ENCODE assay signal across 9 cellular contexts in the genomic region with DNA sequence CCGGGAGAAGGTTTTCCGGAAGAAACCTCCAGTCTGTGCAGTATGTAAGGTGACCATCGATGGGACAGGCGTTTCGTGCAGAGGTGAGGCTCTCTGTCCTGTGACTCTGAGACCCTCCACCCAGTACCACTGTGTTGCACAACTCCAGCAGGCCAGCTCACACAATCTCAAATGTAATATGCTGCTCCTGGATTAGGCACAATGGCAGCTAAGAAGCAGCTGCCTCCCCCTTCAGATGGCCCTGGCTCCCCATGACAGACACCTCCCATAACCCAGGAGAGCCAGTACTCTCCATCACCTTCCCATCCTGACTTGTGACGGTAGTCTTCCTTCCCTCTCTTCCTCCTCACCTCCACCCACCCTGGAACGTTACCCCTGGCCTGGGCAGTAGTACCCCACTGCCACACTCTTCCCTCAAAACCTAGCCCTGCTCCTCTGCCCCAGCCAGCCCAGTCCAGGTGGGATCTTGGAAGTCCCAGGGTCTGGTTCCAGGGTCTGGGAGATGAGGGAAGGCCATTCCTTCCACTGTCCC. TPM values are rescaled to one million over a fixed set of nuclear protein-coding genes. Genes with fewer than 3 reads are reported as not detected.
DNase-seq lines count a peak whose midpoint lies in the region; ATAC-seq, FAIRE-seq and TF ChIP-seq lines count a peak whose summit lies in the region.
"Had no signal": no experiment of that assay in that cellular context is flagged by ENCODE, and none has a peak within 500 bp of the region (broad histone marks: within the 10 kb centered on the region; RNA-seq: fewer than 3 reads in every experiment).

No MANE protein-coding gene starts in this region.

- no peak for ATAC-seq in Panc1

- H3K18ac ChIP-seq in H1 (ENCODE audit: extremely low read depth, low read length): no peak overlapping the region

- H3K4me2 ChIP-seq in H1 (ENCODE audit: insufficient read depth in 1 of 2, low read depth in 2 of 2, low read length in 2 of 2): no peak overlapping the region; a peak in 1 of 4 replicates

- no peaks in the 10 kb centered on the region for H3K9me3 ChIP-seq in Panc1 (ENCODE audit: control insufficient read depth, insufficient read depth, low read depth, low read length)
- H3K9me3 ChIP-seq in H1 (ENCODE audit: insufficient read depth in 2 of 2, low read depth in 1 of 2, low read length in 1 of 2): no peaks in the 10 kb centered on the region
- H3K9me3 ChIP-seq in mucosa of stomach (ENCODE audit: control insufficient read depth, low read length): no peaks in the 10 kb centered on the region
- H3K9me3 ChIP-seq in transverse colon: no peaks in the 10 kb centered on the region

- H4K91ac ChIP-seq in H1 (replicated peaks; ENCODE audit: insufficient read length, low read length): no peak overlapping the region

- TF ChIP-seq POLR2A in H1 (IDR thresholded peaks at IDR 0.05; ENCODE audit: control extremely low read depth in 1 of 2, low read depth in 2 of 2, low read length in 2 of 2) (no peak), transverse colon (IDR thresholded peaks at IDR 0.05) (no peak)

- TSS peak; percentile 69 for BruUV-seq in Panc1 (replicated peaks; lab: Mats Ljungman, UMichigan)

- no peak overlapping the region for H2BK5ac ChIP-seq in H1 (ENCODE audit: low read depth, low read length)

- H3K4ac ChIP-seq in H1 (replicated peaks; ENCODE audit: insufficient read length, low read depth, low read length): no peak overlapping the region

- H3K27ac ChIP-seq in Panc1 (ENCODE audit: low read length) (peak overlapping the region; percentile 93), H1 (ENCODE audit: low read depth, low read length) (no peak overlapping the region), transverse colon (peak overlapping the region; percentile 89 to 98 (median 96))
- H3K27ac ChIP-seq: SK-N-MC had no signal

- H3K56ac ChIP-seq in H1 (replicated peaks; ENCODE audit: insufficient read length, low read depth, low read length): no peak overlapping the region

- H3K79me1 ChIP-seq in H1 (ENCODE audit: low read depth, low read length): peaks cover 10% of the 10 kb centered on the region; the same call in 1 of the 2 replicates

- no peak overlapping the region for H2AFZ ChIP-seq in H1 (ENCODE audit: low read length)

- no peak overlapping the region for H2BK15ac ChIP-seq in H1 (ENCODE audit: low read length)

- no peak for TF ChIP-seq RAD21 in H1 (IDR thresholded peaks at IDR 0.05 in 1 of 2, conservative IDR thresholded peaks at IDR 0.05 in 1 of 2; ENCODE audit: low read depth in 2 of 2, low read length in 2 of 2)

- intact Hi-C loops in Panc1 (cut with micrococcal nuclease; ENCODE audit: unreplicated experiment) (no loop called here), transverse colon (cut with DNase I; ENCODE audit: low total_unique reads) (no loop called here)

- TF ChIP-seq EP300 in H1 (IDR thresholded peaks at IDR 0.05; ENCODE audit: borderline replicate concordance in 1 of 2, low read depth in 2 of 2, low read length in 2 of 2) (no peak), transverse colon (IDR thresholded peaks at IDR 0.05; ENCODE audit: low read depth) (no peak)

- H3K79me2 ChIP-seq in H1 (ENCODE audit: control insufficient read depth in 1 of 2, insufficient read depth in 2 of 2, low read length in 2 of 2): no peaks in the 10 kb centered on the region

- H2BK12ac ChIP-seq in H1 (ENCODE audit: low read depth, low read length): peak overlapping the region; percentile 33; the same call in 1 of the 2 replicates

- DNase-seq in Panc1 (ENCODE audit: low read depth, low spot score) (no peak), H1 (ENCODE audit: low read depth in 1 of 2, low spot score in 2 of 2) (no peak), transverse colon (no peak), T-helper 2 cell (no peak), C1 segment of cervical spinal cord (lab: John Stamatoyannopoulos, UW) (no peak)
- no peak for DNase-seq in stimulated activated CD4-positive, alpha-beta T cell treated with anti-CD3 and anti-CD28 coated beads, Interleukin-4, amount 100 ng/mL, for 4 hours

- H4K5ac ChIP-seq in H1 (ENCODE audit: insufficient read length, low read depth, low read length): no peak overlapping the region

- no peak overlapping the region; the same call in 1 of the 2 replicates for H2AK5ac ChIP-seq in H1 (ENCODE audit: low read depth, low read length)

- H4K8ac ChIP-seq in H1 (ENCODE audit: extremely low read depth, insufficient read depth, low read length): no peak overlapping the region; the same call in 1 of the 2 replicates

- H3K4me1 ChIP-seq in Panc1 (ENCODE audit: control insufficient read depth, insufficient read depth, low read length): peaks cover 61% of the 10 kb centered on the region
- peaks cover 18 to 48% (median 38%) of the 10 kb centered on the region in 4 experiments for H3K4me1 ChIP-seq in H1 (replicated peaks in 1 of 4; ENCODE audit: control insufficient read depth in 3 of 4, insufficient read depth in 4 of 4, low read length in 3 of 4)
- peaks cover 64% of the 10 kb centered on the region for H3K4me1 ChIP-seq in mucosa of stomach (ENCODE audit: control insufficient read depth, insufficient read depth, low read length)
- peaks cover 34 to 78% (median 65%) of the 10 kb centered on the region in 4 donors for H3K4me1 ChIP-seq in transverse colon

- H3K27me3 ChIP-seq in Panc1 (ENCODE audit: control insufficient read depth, insufficient read depth, low read length) (no peaks in the 10 kb centered on the region), H1 (replicated peaks in 1 of 4; ENCODE audit: control insufficient read depth in 3 of 4, extremely low read depth in 1 of 4, insufficient read depth in 3 of 4, low read length in 3 of 4) (peaks cover 0 to 6% (median 1%) of the 10 kb centered on the region in 4 experiments; a peak in 4 of 7 replicates), mucosa of stomach (ENCODE audit: control insufficient read depth, insufficient read depth, low read length) (no peaks in the 10 kb centered on the region), transverse colon (no peaks in the 10 kb centered on the region)

- POLR2A ChIA-PET in Panc1 (lab: Charles Lee) (no interaction called here), H1 (lab: Charles Lee; ENCODE audit: partially characterized antibody) (interaction anchor here (0.6 to 35.6 kb wide), 3 partner anchors 14 to 40 kb away, joined by 3 to 711 read pairs (median 3); a partner anchor contains a TSS)

- peak overlapping the region in 1 of 2 experiments; percentile 25; a peak in 2 of 4 replicates for H3K4me3 ChIP-seq in Panc1 (ENCODE audit: low read depth in 2 of 2, low read length in 2 of 2)
- H3K4me3 ChIP-seq in H1 (ENCODE audit: extremely low read depth in 1 of 4, insufficient read depth in 2 of 4, low read depth in 3 of 4, low read length in 4 of 4): no peak overlapping the region
- peak overlapping the region; percentile 6 for H3K4me3 ChIP-seq in mucosa of stomach (ENCODE audit: low read length)
- H3K4me3 ChIP-seq in transverse colon: peak overlapping the region in 2 of 4 donors; percentile 3 to 57
- H3K4me3 ChIP-seq: SK-N-MC had no signal

- 87% methylated on average over 7 of the region's 7 CpGs; no CpG with 5 or more reads in 1 of the 2 experiments for whole genome bisulfite sequencing in H1 (ENCODE audit: extremely low coverage in 1 of 2, insufficient coverage in 1 of 2, insufficient read length in 1 of 2, insufficient replicate concordance in 2 of 2, low coverage in 1 of 2, low lambda C conversion rate in 2 of 2, missing lambda C conversion rate in 1 of 2), 2 experiments
- 7 to 53% methylated on average over 2 to 7 of the region's 7 CpGs for WGBS in transverse colon (ENCODE audit: low coverage in 1 of 2), 2 donors

- H3K36me3 ChIP-seq in Panc1 (ENCODE audit: control insufficient read depth, insufficient read depth, low read length) (no peaks in the 10 kb centered on the region), H1 (ENCODE audit: control insufficient read depth in 2 of 4, insufficient read depth in 4 of 4, low read length in 3 of 4) (peaks cover 0 to 5% (median 0%) of the 10 kb centered on the region in 4 experiments; a peak in 1 of 8 replicates), mucosa of stomach (ENCODE audit: control insufficient read depth, insufficient read depth, low read length) (no peaks in the 10 kb centered on the region), transverse colon (no peaks in the 10 kb centered on the region)

- no peak overlapping the region for H3K23ac ChIP-seq in H1 (ENCODE audit: insufficient read length)

- H3K9ac ChIP-seq in H1 (replicated peaks in 1 of 4; ENCODE audit: extremely low read depth in 1 of 4, low read depth in 3 of 4, low read length in 3 of 4) (no peak overlapping the region), mucosa of stomach (ENCODE audit: low read length) (peak overlapping the region; percentile 70)

- in situ Hi-C loops in Panc1 (cut with HindIII; ENCODE audit: low pct_unique_long_range_greater_than_20kb, low sequenced_read_pairs): no loop called here
- in situ Hi-C loops in transverse colon (cut with MboI; ENCODE audit: low pct_ligation_motif_present in 1 of 4, low pct_unique_long_range_greater_than_20kb in 1 of 4, low sequenced_read_pairs in 3 of 4): loop anchor here in 2 of 4 donors (25.0 kb wide), 2 partner anchors 135 to 235 kb away; a partner anchor contains a TSS

- FAIRE-seq in H1 (lab: Jason Lieb, UNC): no peak
- FAIRE-seq: endometrium had no signal

- no peak overlapping the region for H3K14ac ChIP-seq in H1 (ENCODE audit: insufficient read length)

- H2BK120ac ChIP-seq in H1 (replicated peaks; ENCODE audit: low read depth, low read length): no peak overlapping the region

- no peak for TF ChIP-seq CTCF in Panc1 (IDR thresholded peaks at IDR 0.05)
- no peak for TF ChIP-seq CTCF in H1 (IDR thresholded peaks at IDR 0.05; ENCODE audit: control extremely low read depth in 1 of 3, insufficient read depth in 1 of 3, low read depth in 1 of 3, low read length in 3 of 3)
- no peak for TF ChIP-seq CTCF in transverse colon (IDR thresholded peaks at IDR 0.05)

- CTCF ChIA-PET in Panc1 (lab: Charles Lee) (no interaction called here), H1 (lab: Charles Lee; ENCODE audit: partially characterized antibody) (interaction anchor here (0.8 to 15.7 kb wide), 8 partner anchors 11 to 167 kb away, joined by 3 to 258 read pairs (median 4); a partner anchor contains a TSS)

- H2BK20ac ChIP-seq in H1 (ENCODE audit: low read length): 0 out of 2 replicates have a peak overlapping the region, but pooled peaks have one; percentile 27

- peaks cover 12 to 21% of the 10 kb centered on the region in 2 experiments for H4K20me1 ChIP-seq in H1 (replicated peaks in 1 of 2; ENCODE audit: control insufficient read depth in 1 of 2, insufficient read depth in 2 of 2, low read length in 2 of 2)

- H3K23me2 ChIP-seq in H1 (ENCODE audit: low read depth, low read length): peaks cover 25% of the 10 kb centered on the region

RNA-seq across cellular contexts. Expression of a gene that starts 2.1 kb away (rescaled TPM):
- total RNA-seq in Panc1 (2021; ENCODE audit: unreplicated experiment) (48.1 TPM), transverse colon (100 to 1,000 TPM in 2 of 4 donors, 10 to 100 TPM in 2; 48.2 to 397 (median 169) TPM)
- polyA plus RNA-seq in Panc1 (2012; ENCODE audit: insufficient read length): 49.1 TPM
- 4.7 and 5.8 TPM in 2 replicates for total RNA-seq in H1 (2021; fragmentation: NEBNext Ultra II Directional; extraction: Animal tissue kit (Norgen Biotek cat#: 25700))
- 2.8 and 5.0 TPM in 2 replicates for polyA plus RNA-seq in H1 (2011; rRNA removed)
- polyA plus RNA-seq in H1 (2011; cell fraction: cytosol; rRNA removed): 1.7 TPM
- 25.7 TPM for polyA plus RNA-seq in H1 (2011; cell fraction: nucleus; rRNA removed)
- polyA plus RNA-seq in H1 (2012, experiment 1 of 2): 4.3 to 6.2 TPM (median 4.8 TPM) in 4 replicates
- 2.5 TPM for polyA plus RNA-seq in H1 (2012, experiment 2 of 2)
- 3.7 TPM for polyA plus RNA-seq in H1 (2013, experiment 1 of 2)
- polyA plus RNA-seq in H1 (2013, experiment 2 of 2): 3.4 TPM
- polyA minus RNA-seq in H1 (2011; rRNA and poly(A)+ RNA removed): 1.7 and 2.8 TPM in 2 replicates
- polyA minus RNA-seq in H1 (2011; cell fraction: cytosol; rRNA and poly(A)+ RNA removed): 10.8 TPM
- 10.6 TPM for polyA minus RNA-seq in H1 (2011; cell fraction: nucleus; rRNA and poly(A)+ RNA removed)

RNA-seq across cellular contexts. Expression of a gene that starts 27.2 kb away (rescaled TPM):
- total RNA-seq in Panc1 (2021; ENCODE audit: unreplicated experiment) (25.0 TPM), transverse colon (10 to 100 TPM; 10.1 to 27.0 (median 21.9) TPM)
- 28.5 TPM for polyA plus RNA-seq in Panc1 (2012; ENCODE audit: insufficient read length)
- 6.6 and 6.8 TPM in 2 replicates for total RNA-seq in H1 (2021; fragmentation: NEBNext Ultra II Directional; extraction: Animal tissue kit (Norgen Biotek cat#: 25700))
- polyA plus RNA-seq in H1 (2011; rRNA removed): 8.0 and 10.4 TPM in 2 replicates
- polyA plus RNA-seq in H1 (2011; cell fraction: cytosol; rRNA removed): 7.4 TPM
- 10.8 TPM for polyA plus RNA-seq in H1 (2011; cell fraction: nucleus; rRNA removed)
- polyA plus RNA-seq in H1 (2012, experiment 1 of 2): 4.9 to 8.7 TPM (median 6.7 TPM) in 4 replicates
- polyA plus RNA-seq in H1 (2012, experiment 2 of 2): 6.0 TPM
- polyA plus RNA-seq in H1 (2013, experiment 1 of 2): 3.4 TPM
- polyA plus RNA-seq in H1 (2013, experiment 2 of 2): 4.0 TPM
- polyA minus RNA-seq in H1 (2011; rRNA and poly(A)+ RNA removed): 7.9 and 9.9 TPM in 2 replicates
- 4.6 TPM for polyA minus RNA-seq in H1 (2011; cell fraction: cytosol; rRNA and poly(A)+ RNA removed)
- 7.6 TPM for polyA minus RNA-seq in H1 (2011; cell fraction: nucleus; rRNA and poly(A)+ RNA removed)

RNA-seq across cellular contexts. Expression of a gene that starts 45.5 kb away (rescaled TPM):
- total RNA-seq in Panc1 (2021; ENCODE audit: unreplicated experiment): 4.7 TPM
- 3.7 TPM for polyA plus RNA-seq in Panc1 (2012; ENCODE audit: insufficient read length)
- total RNA-seq in H1 (2021; fragmentation: NEBNext Ultra II Directional; extraction: Animal tissue kit (Norgen Biotek cat#: 25700)): 13.7 and 16.4 TPM in 2 replicates
- polyA plus RNA-seq in H1 (2011; rRNA removed): 14.7 and 25.3 TPM in 2 replicates
- polyA plus RNA-seq in H1 (2011; cell fraction: cytosol; rRNA removed): 15.4 TPM
- 13.2 TPM for polyA plus RNA-seq in H1 (2011; cell fraction: nucleus; rRNA removed)
- polyA plus RNA-seq in H1 (2012, experiment 1 of 2): 5.3 to 13.0 TPM (median 10.2 TPM) in 4 replicates
- 22.3 TPM for polyA plus RNA-seq in H1 (2012, experiment 2 of 2)
- polyA plus RNA-seq in H1 (2013, experiment 1 of 2): 8.4 TPM
- polyA plus RNA-seq in H1 (2013, experiment 2 of 2): 10.8 TPM
- polyA minus RNA-seq in H1 (2011; rRNA and poly(A)+ RNA removed): 2.6 and 3.5 TPM in 2 replicates
- 2.9 TPM for polyA minus RNA-seq in H1 (2011; cell fraction: cytosol; rRNA and poly(A)+ RNA removed)
- polyA minus RNA-seq in H1 (2011; cell fraction: nucleus; rRNA and poly(A)+ RNA removed): 2.4 TPM
- total RNA-seq in transverse colon: 100 to 1,000 TPM in 1 of 4 donors, 10 to 100 TPM in 3; 38.5 to 106 (median 94.5) TPM

RNA-seq across cellular contexts. Expression of a gene that starts 45.7 kb away (rescaled TPM):
- total RNA-seq in Panc1 (2021; ENCODE audit: unreplicated experiment) (351 TPM), transverse colon (100 to 1,000 TPM; 175 to 383 (median 261) TPM)
- polyA plus RNA-seq in Panc1 (2012; ENCODE audit: insufficient read length): 242 TPM
- 811 and 816 TPM in 2 replicates for total RNA-seq in H1 (2021; fragmentation: NEBNext Ultra II Directional; extraction: Animal tissue kit (Norgen Biotek cat#: 25700))
- polyA plus RNA-seq in H1 (2011; rRNA removed): 269 and 307 TPM in 2 replicates
- 530 TPM for polyA plus RNA-seq in H1 (2011; cell fraction: cytosol; rRNA removed)
- polyA plus RNA-seq in H1 (2011; cell fraction: nucleus; rRNA removed): 680 TPM
- 514 to 624 TPM (median 554 TPM) in 4 replicates for polyA plus RNA-seq in H1 (2012, experiment 1 of 2)
- polyA plus RNA-seq in H1 (2012, experiment 2 of 2): 45.7 TPM
- 453 TPM for polyA plus RNA-seq in H1 (2013, experiment 1 of 2)
- 431 TPM for polyA plus RNA-seq in H1 (2013, experiment 2 of 2)
- polyA minus RNA-seq in H1 (2011; rRNA and poly(A)+ RNA removed): 939 and 1,134 TPM in 2 replicates
- polyA minus RNA-seq in H1 (2011; cell fraction: cytosol; rRNA and poly(A)+ RNA removed): 559 TPM
- 516 TPM for polyA minus RNA-seq in H1 (2011; cell fraction: nucleus; rRNA and poly(A)+ RNA removed)

RNA-seq across cellular contexts. Expression of a gene that starts 51.3 kb away (rescaled TPM):
- total RNA-seq in Panc1 (2021; ENCODE audit: unreplicated experiment): not detected
- not detected for polyA plus RNA-seq in Panc1 (2012; ENCODE audit: insufficient read length)
- not detected in 2 replicates for total RNA-seq in H1 (2021; fragmentation: NEBNext Ultra II Directional; extraction: Animal tissue kit (Norgen Biotek cat#: 25700))
- polyA plus RNA-seq in H1 (2011; rRNA removed): 0.08 and 0.13 TPM in 2 replicates
- 0.12 TPM for polyA plus RNA-seq in H1 (2011; cell fraction: cytosol; rRNA removed)
- polyA plus RNA-seq in H1 (2011; cell fraction: nucleus; rRNA removed): 0.21 TPM
- polyA plus RNA-seq in H1 (2012, experiment 1 of 2): not detected in 4 replicates
- polyA plus RNA-seq in H1 (2012, experiment 2 of 2): not detected
- polyA plus RNA-seq in H1 (2013, experiment 1 of 2): 0.04 TPM
- not detected for polyA plus RNA-seq in H1 (2013, experiment 2 of 2)
- polyA minus RNA-seq in H1 (2011; rRNA and poly(A)+ RNA removed): not detected in 2 replicates
- polyA minus RNA-seq in H1 (2011; cell fraction: cytosol; rRNA and poly(A)+ RNA removed): not detected
- polyA minus RNA-seq in H1 (2011; cell fraction: nucleus; rRNA and poly(A)+ RNA removed): not detected
- under 1 TPM in 1 of 4 donors, not detected in 3; 0.41 TPM for total RNA-seq in transverse colon
